ENCODE assay signal across 1 cellular context in genomic region chr1:219958875-219959417, GRCh38.
TF ChIP-seq lines count a peak whose summit lies in the region.

No MANE protein-coding gene starts in this region.

TF ChIP-seq in HepG2, 621 proteins besides CTCF, POLR2A, EP300 and RAD21 (continued from another document):
- TF ChIP-seq ZNF121 (CRISPR knock-in tag; IDR thresholded peaks at IDR 0.05) (no peak), ZBTB37 (CRISPR knock-in tag; IDR thresholded peaks at IDR 0.05) (no peak)
TF ChIP-seq in HepG2: peak in this region for 0.
